In the genomic region with DNA sequence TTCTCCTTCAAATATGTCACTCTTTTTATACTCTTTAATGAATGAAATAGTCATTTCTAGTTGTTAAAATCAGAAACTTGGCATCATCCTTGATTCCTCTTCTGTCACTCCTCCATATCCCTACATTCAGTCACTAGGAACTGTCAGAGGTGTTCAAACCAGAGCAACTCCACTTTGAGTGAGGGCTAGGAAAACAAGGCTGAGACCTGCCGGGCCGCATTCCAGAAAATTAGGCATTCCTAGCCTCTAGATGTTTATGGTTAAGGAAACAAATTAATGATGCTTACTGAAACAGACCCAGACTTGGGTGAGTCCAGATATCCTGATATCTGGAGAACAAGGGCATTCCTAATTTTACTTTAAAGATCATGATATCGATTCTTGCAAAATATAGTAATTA, we compare ENCODE assay signal across 31 cellular contexts.
"Had no signal": no experiment of that assay in that cellular context is flagged by ENCODE, and none has a peak within 500 bp of the region (broad histone marks: within the 10 kb centered on the region; RNA-seq: fewer than 3 reads in every experiment).

No MANE protein-coding gene starts in this region.

- H3K27me3 ChIP-seq: body of pancreas, cardiac muscle cell, colonic mucosa, gastrocnemius medialis, pancreas, sigmoid colon, stomach, tibial artery, uterus had no signal

- H3K36me3 ChIP-seq: cardiac muscle cell, colonic mucosa, gastrocnemius medialis, pancreas, sigmoid colon, stomach, tibial artery, uterus had no signal

- H3K4me3 ChIP-seq: body of pancreas, cardiac muscle cell, colonic mucosa, gastrocnemius medialis, pancreas, psoas muscle, sigmoid colon, stomach, tibial artery, uterus had no signal

- H3K36me3 Mint-ChIP-seq: activated naive CD8-positive, alpha-beta T cell; naive thymus-derived CD8-positive, alpha-beta T cell; stimulated activated naive B cell treated with anti-CD40 and anti-IgM and Interleukin-4, amounts not matched to agents 10 μg/mL and 1 μg/mL and 100 μg/mL, for 72 hours had no signal

- H3K4me3 Mint-ChIP-seq: activated naive CD8-positive, alpha-beta T cell; naive thymus-derived CD8-positive, alpha-beta T cell; neural crest cell; stimulated activated naive B cell treated with anti-CD40 and anti-IgM and Interleukin-4, amounts not matched to agents 10 μg/mL and 1 μg/mL and 100 μg/mL, for 72 hours had no signal

- DNase-seq: activated CD4-positive, alpha-beta T cell treated with anti-CD3 and anti-CD28 coated beads for 4 hours; activated CD4-positive, alpha-beta T cell treated with anti-CD3 and anti-CD28 coated beads, Interleukin-2, amount 50 U/mL, for 48 hours; activated CD8-positive, alpha-beta memory T cell treated with anti-CD3 and anti-CD28 coated beads for 24 hours; activated effector memory CD4-positive, alpha-beta T cell treated with Interleukin-2 at 50 U/mL for 16 hours; activated naive CD4-positive, alpha-beta T cell treated with Interleukin-2 at 50 U/mL for 16 hours; anterior cingulate cortex; body of pancreas; cerebellar nuclear complex; colonic mucosa; effector CD8-positive, alpha-beta T cell; erythroblast; gastrocnemius medialis; glutamatergic neuron; left cardiac atrium; mammary epithelial cell; midbrain; naive thymus-derived CD8-positive, alpha-beta T cell; nucleus accumbens; pancreas; psoas muscle; sigmoid colon; small intestine; stimulated activated CD4-positive, alpha-beta T cell treated with anti-CD3 and anti-CD28 coated beads, Interleukin-1b, Interleukin-23, amount 100 ng/mL, for 48 hours; stimulated activated CD4-positive, alpha-beta T cell treated with anti-CD3 and anti-CD28 coated beads, Interleukin-4, amount 100 ng/mL, for 4 hours; stimulated activated naive B cell treated with anti-CD40 and anti-IgM and Interleukin-4, amounts not matched to agents 10 μg/mL and 1 μg/mL and 100 μg/mL, for 72 hours; stomach; tibial artery; uterus had no signal

- H3K27ac Mint-ChIP-seq: activated naive CD8-positive, alpha-beta T cell; naive thymus-derived CD8-positive, alpha-beta T cell; stimulated activated naive B cell treated with anti-CD40 and anti-IgM and Interleukin-4, amounts not matched to agents 10 μg/mL and 1 μg/mL and 100 μg/mL, for 72 hours had no signal

- ATAC-seq: body of pancreas; gastrocnemius medialis; left cardiac atrium; naive thymus-derived CD8-positive, alpha-beta T cell; pancreas; psoas muscle; stimulated activated naive B cell treated with anti-CD40 and anti-IgM and Interleukin-4, amounts not matched to agents 10 μg/mL and 1 μg/mL and 100 μg/mL, for 72 hours had no signal

- H3K4me1 Mint-ChIP-seq: naive thymus-derived CD8-positive, alpha-beta T cell; neural crest cell; stimulated activated naive B cell treated with anti-CD40 and anti-IgM and Interleukin-4, amounts not matched to agents 10 μg/mL and 1 μg/mL and 100 μg/mL, for 72 hours had no signal

- H3K27ac ChIP-seq: body of pancreas, cardiac muscle cell, colonic mucosa, gastrocnemius medialis, pancreas, psoas muscle, sigmoid colon, stomach, tibial artery, uterus had no signal

- H3K4me1 ChIP-seq: body of pancreas, colonic mucosa, gastrocnemius medialis, pancreas, psoas muscle, sigmoid colon, stomach, tibial artery, uterus had no signal

- H3K27me3 Mint-ChIP-seq: activated naive CD8-positive, alpha-beta T cell; stimulated activated naive B cell treated with anti-CD40 and anti-IgM and Interleukin-4, amounts not matched to agents 10 μg/mL and 1 μg/mL and 100 μg/mL, for 72 hours had no signal

- H3K9me3 ChIP-seq: body of pancreas, colonic mucosa, gastrocnemius medialis, pancreas, psoas muscle, sigmoid colon, stomach, tibial artery, uterus had no signal
